20 cellular contexts compared by ENCODE assay signal in the genomic region with DNA sequence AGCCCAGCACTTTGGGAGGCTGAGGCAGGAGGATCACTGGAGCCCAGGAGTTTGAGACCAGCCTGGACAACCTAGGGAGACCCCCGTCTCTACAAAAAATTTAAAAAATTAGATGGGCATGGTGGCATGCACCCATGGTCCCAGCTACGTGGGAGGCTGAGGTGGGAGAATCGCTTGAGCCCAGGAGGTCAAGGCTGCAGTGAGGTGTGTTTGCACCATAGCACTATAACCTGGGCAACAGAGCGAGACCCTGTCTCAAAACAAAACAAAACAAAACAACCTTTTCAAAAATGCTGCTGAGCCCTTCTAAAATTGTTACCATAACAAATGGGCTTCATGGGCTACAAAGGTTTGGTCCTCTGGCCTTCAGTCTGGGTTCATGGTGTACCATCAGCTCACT. TPM values are rescaled to one million over a fixed set of nuclear protein-coding genes. Genes with fewer than 3 reads are reported as not detected.
"Had no signal": no experiment of that assay in that cellular context is flagged by ENCODE, and none has a peak within 500 bp of the region (broad histone marks: within the 10 kb centered on the region; RNA-seq: fewer than 3 reads in every experiment).

No MANE protein-coding gene starts in this region.

- ATAC-seq: activated CD4-positive, alpha-beta T cell treated with anti-CD3 and anti-CD28 coated beads for 36 hours; activated naive CD4-positive, alpha-beta T cell treated with anti-CD3 and anti-CD28 coated beads, Interleukin-2, amount 50 U/mL, for 72 hours; gastrocnemius medialis; heart left ventricle; left cardiac atrium; naive thymus-derived CD4-positive, alpha-beta T cell; right cardiac atrium; stimulated activated naive CD8-positive, alpha-beta T cell treated with anti-CD3 and anti-CD28 coated beads, Interleukin-15, amount 100 ng/mL, for 72 hours; T-helper 17 cell had no signal

- H3K27ac Mint-ChIP-seq: activated CD4-positive, alpha-beta memory T cell treated with anti-CD3 and anti-CD28 coated beads, Interleukin-2, amount 10 ng/mL, durations not matched to agents 7 days and 5 days; activated CD4-positive, alpha-beta T cell treated with anti-CD3 and anti-CD28 coated beads for 36 hours; activated naive CD4-positive, alpha-beta T cell treated with anti-CD3 and anti-CD28 coated beads, Interleukin-2, amount 50 U/mL, for 72 hours; naive thymus-derived CD4-positive, alpha-beta T cell; stimulated activated naive CD8-positive, alpha-beta T cell treated with anti-CD3 and anti-CD28 coated beads, Interleukin-15, amount 100 ng/mL, for 72 hours; T-helper 17 cell had no signal

- H3K27me3 ChIP-seq: upper lobe of left lung had no signal

- H3K27ac ChIP-seq: gastrocnemius medialis, heart left ventricle, lower lobe of right lung, prostate gland, upper lobe of left lung, WERI-Rb-1 had no signal

- H3K4me3 ChIP-seq: gastrocnemius medialis, heart left ventricle, lower lobe of right lung, prostate gland, upper lobe of left lung had no signal

- H3K9me3 ChIP-seq: gastrocnemius medialis, lower lobe of right lung, prostate gland, upper lobe of left lung had no signal

- H3K9me3 Mint-ChIP-seq: activated CD4-positive, alpha-beta memory T cell treated with anti-CD3 and anti-CD28 coated beads, Interleukin-2, amount 10 ng/mL, durations not matched to agents 7 days and 5 days; activated naive CD4-positive, alpha-beta T cell treated with anti-CD3 and anti-CD28 coated beads, Interleukin-2, amount 50 U/mL, for 72 hours; stimulated activated naive CD8-positive, alpha-beta T cell treated with anti-CD3 and anti-CD28 coated beads, Interleukin-15, amount 100 ng/mL, for 72 hours had no signal

- H3K36me3 Mint-ChIP-seq: activated naive CD4-positive, alpha-beta T cell treated with anti-CD3 and anti-CD28 coated beads, Interleukin-2, amount 50 U/mL, for 72 hours had no signal

- H3K4me3 Mint-ChIP-seq: activated CD4-positive, alpha-beta memory T cell treated with anti-CD3 and anti-CD28 coated beads, Interleukin-2, amount 10 ng/mL, durations not matched to agents 7 days and 5 days; activated CD4-positive, alpha-beta T cell treated with anti-CD3 and anti-CD28 coated beads for 36 hours; naive thymus-derived CD4-positive, alpha-beta T cell; stimulated activated naive CD8-positive, alpha-beta T cell treated with anti-CD3 and anti-CD28 coated beads, Interleukin-15, amount 100 ng/mL, for 72 hours; T-helper 17 cell had no signal

- H3K4me1 ChIP-seq: gastrocnemius medialis, heart left ventricle, lower lobe of right lung, prostate gland, upper lobe of left lung had no signal

- H3K36me3 ChIP-seq: gastrocnemius medialis, heart left ventricle, lower lobe of right lung, prostate gland, upper lobe of left lung, WERI-Rb-1 had no signal

- H3K4me1 Mint-ChIP-seq: activated CD4-positive, alpha-beta memory T cell treated with anti-CD3 and anti-CD28 coated beads, Interleukin-2, amount 10 ng/mL, durations not matched to agents 7 days and 5 days; activated CD4-positive, alpha-beta T cell treated with anti-CD3 and anti-CD28 coated beads for 36 hours; naive thymus-derived CD4-positive, alpha-beta T cell; stimulated activated naive CD8-positive, alpha-beta T cell treated with anti-CD3 and anti-CD28 coated beads, Interleukin-15, amount 100 ng/mL, for 72 hours; T-helper 17 cell had no signal

- DNase-seq: activated CD4-positive, alpha-beta memory T cell treated with anti-CD3 and anti-CD28 coated beads, Interleukin-2, amount 10 ng/mL, durations not matched to agents 7 days and 5 days; activated CD4-positive, alpha-beta T cell treated with anti-CD3 and anti-CD28 coated beads for 36 hours; activated gamma-delta T cell; activated T-cell treated with anti-CD3 and anti-CD28 coated beads, Interleukin-2, amount 50 U/mL, for 48 hours; erythroblast; gastrocnemius medialis; heart left ventricle; left cardiac atrium; lower lobe of right lung; naive thymus-derived CD4-positive, alpha-beta T cell; nucleus accumbens; right cardiac atrium; stimulated activated CD4-positive, alpha-beta T cell treated with anti-CD3 and anti-CD28 coated beads, Interleukin-1b, Interleukin-23, amount 100 ng/mL, for 48 hours; stimulated activated naive CD8-positive, alpha-beta T cell treated with anti-CD3 and anti-CD28 coated beads, Interleukin-15, amount 100 ng/mL, for 72 hours; T-helper 17 cell; upper lobe of left lung had no signal

RNA-seq across cellular contexts. Expression of a gene that starts 13.1 kb away (rescaled TPM):
- total RNA-seq: activated CD4-positive, alpha-beta T cell treated with anti-CD3 and anti-CD28 coated beads for 36 hours; naive thymus-derived CD4-positive, alpha-beta T cell had no signal
- polyA plus RNA-seq: naive thymus-derived CD4-positive, alpha-beta T cell had no signal

RNA-seq across cellular contexts. Expression of a gene that starts 43.7 kb away (rescaled TPM):
- total RNA-seq: mononuclear cell had no signal
- polyA plus RNA-seq: naive thymus-derived CD4-positive, alpha-beta T cell had no signal
